Comparison of ENCODE assay signal across 10 cellular contexts in the genomic region with DNA sequence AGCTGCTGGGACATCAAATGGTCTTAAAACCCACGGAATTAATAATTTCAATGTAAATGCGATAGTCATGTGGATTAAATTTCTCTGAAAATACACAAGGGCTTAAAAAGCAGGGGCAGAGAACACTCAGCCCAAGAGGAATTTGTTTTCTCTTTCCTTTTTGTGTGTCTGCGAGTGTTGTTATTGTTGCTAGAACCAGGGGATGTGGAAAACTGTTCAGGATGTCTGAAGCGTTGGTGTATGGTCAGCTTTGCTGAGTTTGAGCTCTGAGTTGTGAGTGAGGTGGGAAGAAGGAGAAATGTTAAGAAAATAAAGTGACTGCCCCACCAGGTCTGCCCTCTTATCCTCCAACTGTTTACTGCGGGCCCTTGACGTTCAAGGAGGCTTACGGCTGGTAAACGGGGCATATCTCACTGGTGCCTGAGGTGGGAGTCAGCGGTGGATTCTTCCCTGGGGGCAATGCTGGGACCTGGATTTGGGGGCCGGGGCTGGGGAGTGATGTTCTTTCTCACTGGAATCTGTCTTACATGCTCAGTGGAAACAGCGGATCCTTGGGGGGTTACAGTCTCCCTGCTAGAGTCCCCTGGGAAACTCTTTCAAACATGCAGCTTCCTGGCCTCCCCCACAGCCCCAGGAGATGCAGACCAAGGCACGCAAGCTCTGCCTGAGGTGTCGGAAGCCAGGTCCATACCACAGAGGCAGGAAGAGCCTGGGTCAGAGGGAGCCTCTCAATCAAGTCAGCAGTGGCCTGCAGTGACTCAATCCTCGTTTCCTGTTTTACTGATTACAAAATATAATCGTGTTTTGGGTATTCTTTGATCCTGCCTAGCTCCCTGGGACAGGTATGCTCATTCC. TPM values are rescaled to one million over a fixed set of nuclear protein-coding genes. Genes with fewer than 3 reads are reported as not detected.
DNase-seq lines count a peak whose midpoint lies in the region; ATAC-seq and TF ChIP-seq lines count a peak whose summit lies in the region.
"Had no signal": no experiment of that assay in that cellular context is flagged by ENCODE, and none has a peak within 500 bp of the region (broad histone marks: within the 10 kb centered on the region; RNA-seq: fewer than 3 reads in every experiment).

No MANE protein-coding gene starts in this region.

- H2AFZ ChIP-seq in neural progenitor cell (replicated peaks): peak overlapping the region; percentile 46

- no peak for TF ChIP-seq CTCF in neural progenitor cell (IDR thresholded peaks at IDR 0.05)

- H3K79me2 ChIP-seq in neural progenitor cell (ENCODE audit: low read depth): no peaks in the 10 kb centered on the region

- no peak overlapping the region for H3K27ac ChIP-seq in neural progenitor cell
- H3K27ac ChIP-seq: body of pancreas had no signal

- H3K4me3 Mint-ChIP-seq in neural progenitor cell: no peak overlapping the region
- H3K4me3 Mint-ChIP-seq: mesothelial cell of epicardium had no signal

- H3K36me3 Mint-ChIP-seq in neural progenitor cell: no peaks in the 10 kb centered on the region
- H3K36me3 Mint-ChIP-seq: mesothelial cell of epicardium had no signal

- no peaks in the 10 kb centered on the region for H3K9me3 ChIP-seq in neural progenitor cell (ENCODE audit: low read depth)
- H3K9me3 ChIP-seq: body of pancreas had no signal

- H3K4me1 ChIP-seq in neural progenitor cell: no peaks in the 10 kb centered on the region
- H3K4me1 ChIP-seq: body of pancreas had no signal

- H3K27me3 Mint-ChIP-seq in neural progenitor cell (ENCODE audit: insufficient read depth, low read depth): peaks cover 6% of the 10 kb centered on the region

- peaks cover 5% of the 10 kb centered on the region for H3K9me3 Mint-ChIP-seq in neural progenitor cell

- H3K9ac ChIP-seq in neural progenitor cell: no peak overlapping the region

- H4K20me1 ChIP-seq in neural progenitor cell (ENCODE audit: low read depth): no peaks in the 10 kb centered on the region

- H3K27me3 ChIP-seq in neural progenitor cell: no peaks in the 10 kb centered on the region
- H3K27me3 ChIP-seq: body of pancreas had no signal

- no peaks in the 10 kb centered on the region for H3F3A ChIP-seq in neural progenitor cell (ENCODE audit: low read depth)

- H3K4me2 ChIP-seq in neural progenitor cell: no peak overlapping the region

- DNase-seq in activated CD8-positive, alpha-beta memory T cell treated with anti-CD3 and anti-CD28 coated beads, Interleukin-2, amount 50 U/mL, for 48 hours: peak; percentile 48
- DNase-seq in neural progenitor cell (ENCODE audit: low spot score) (no peak), globus pallidus (ENCODE audit: low spot score) (no peak)
- DNase-seq in stimulated activated CD4-positive, alpha-beta T cell treated with anti-CD3 and anti-CD28 coated beads, Interleukin-1b, Interleukin-23, amount 100 ng/mL, for 48 hours: no peak
- no peak for DNase-seq in activated CD4-positive, alpha-beta T cell treated with anti-CD3 and anti-CD28 coated beads for 1 hour

- H3K36me3 ChIP-seq in neural progenitor cell: no peaks in the 10 kb centered on the region

- H3K4me1 Mint-ChIP-seq in neural progenitor cell: no peaks in the 10 kb centered on the region

- no peak overlapping the region for H3K4me3 ChIP-seq in neural progenitor cell
- H3K4me3 ChIP-seq: body of pancreas had no signal

- peak; percentile 60 for ATAC-seq in GM18502 (IDR thresholded peaks at IDR 0.05; ENCODE audit: poor library complexity, unreplicated experiment)
- peak; percentile 81 for ATAC-seq in HG03139 (IDR thresholded peaks at IDR 0.05; ENCODE audit: unreplicated experiment)
- no peak for ATAC-seq in GM19035 (IDR thresholded peaks at IDR 0.05; ENCODE audit: unreplicated experiment)
- ATAC-seq: body of pancreas had no signal

- H3K27ac Mint-ChIP-seq in neural progenitor cell: no peak overlapping the region
- H3K27ac Mint-ChIP-seq: mesothelial cell of epicardium had no signal

RNA-seq across cellular contexts. Expression of a gene that starts 41.8 kb away (rescaled TPM):
- total RNA-seq in neural progenitor cell (ENCODE audit: low replicate concordance): not detected in 2 replicates
